13 cellular contexts compared by ENCODE assay signal in genomic region chr5:143641549-143641955, GRCh38.
DNase-seq lines count a peak whose midpoint lies in the region; ATAC-seq and TF ChIP-seq lines count a peak whose summit lies in the region.
"Had no signal": no experiment of that assay in that cellular context is flagged by ENCODE, and none has a peak within 500 bp of the region (broad histone marks: within the 10 kb centered on the region; RNA-seq: fewer than 3 reads in every experiment).

No MANE protein-coding gene starts in this region.

- DNase-seq in GM06990 (ENCODE audit: extremely low read depth, insufficient read length) (peak; percentile 14), GM20000 (ENCODE audit: low spot score) (peak; percentile 23), choroid plexus epithelial cell (ENCODE audit: low read depth) (peak; percentile 90), HuH-7.5 (ENCODE audit: low spot score) (no peak), H7 (no peak), NCI-H446 treated with DMSO at 0.1 percent for 48 hours (lab: John Stamatoyannopoulos, UW) (no peak)
- DNase-seq: esophagus squamous epithelium; NCI-H187; stimulated activated naive CD4-positive, alpha-beta T cell had no signal

- H3K4me3 ChIP-seq in GM06990 (replicated peaks; ENCODE audit: low read depth, low read length) (no peak overlapping the region), choroid plexus epithelial cell (ENCODE audit: low read depth, low read length) (no peak overlapping the region), H7 (ENCODE audit: insufficient read depth, low read depth, low read length) (no peak overlapping the region)
- H3K4me3 ChIP-seq: BLaER1 treated with 17β-estradiol and CSF1 and Interleukin-3, amounts not matched to agents 10 nM and 100 nM; esophagus squamous epithelium; neural progenitor cell had no signal

- TF ChIP-seq CTCF in GM06990 (IDR thresholded peaks at IDR 0.05; ENCODE audit: insufficient read depth, low read length, poor library complexity, severe bottlenecking) (no peak), GM20000 (IDR thresholded peaks at IDR 0.05; ENCODE audit: extremely low read depth, missing control alignments) (no peak), choroid plexus epithelial cell (conservative IDR thresholded peaks at IDR 0.05; ENCODE audit: low read depth, low read length) (no peak)

- H3K36me3 ChIP-seq in GM06990 (ENCODE audit: control insufficient read depth, insufficient read depth, low read length): no peaks in the 10 kb centered on the region
- no peaks in the 10 kb centered on the region for H3K36me3 ChIP-seq in H7 (replicated peaks; ENCODE audit: control insufficient read depth, insufficient read depth, low read length)
- H3K36me3 ChIP-seq: BLaER1 treated with 17β-estradiol and CSF1 and Interleukin-3, amounts not matched to agents 10 nM and 100 nM; esophagus squamous epithelium; neural progenitor cell had no signal

- H3K27me3 ChIP-seq in GM06990 (replicated peaks; ENCODE audit: control insufficient read depth, insufficient read depth, low read length): no peaks in the 10 kb centered on the region
- no peaks in the 10 kb centered on the region for H3K27me3 ChIP-seq in H7 (ENCODE audit: control insufficient read depth, insufficient read depth, low read length)
- H3K27me3 ChIP-seq: BLaER1 treated with 17β-estradiol and CSF1 and Interleukin-3, amounts not matched to agents 10 nM and 100 nM; esophagus squamous epithelium; neural progenitor cell had no signal

- ATAC-seq in HG02938 (IDR thresholded peaks at IDR 0.05; ENCODE audit: unreplicated experiment) (peak; percentile 58), HG03565 (IDR thresholded peaks at IDR 0.05; ENCODE audit: unreplicated experiment) (no peak)

Comparison
In these comparisons a context has a peak if more than half of its experiments do, and no peak if none do; other contexts are left out.
1. DNase-seq: peak in GM06990 (single experiment), GM20000 (single experiment) and choroid plexus epithelial cell (single experiment); none in HuH-7.5 (single experiment), H7 (single experiment) and NCI-H446 treated with DMSO at 0.1 percent for 48 hours (single experiment).